ENCODE assay signal across 8 cellular contexts in the genomic region with DNA sequence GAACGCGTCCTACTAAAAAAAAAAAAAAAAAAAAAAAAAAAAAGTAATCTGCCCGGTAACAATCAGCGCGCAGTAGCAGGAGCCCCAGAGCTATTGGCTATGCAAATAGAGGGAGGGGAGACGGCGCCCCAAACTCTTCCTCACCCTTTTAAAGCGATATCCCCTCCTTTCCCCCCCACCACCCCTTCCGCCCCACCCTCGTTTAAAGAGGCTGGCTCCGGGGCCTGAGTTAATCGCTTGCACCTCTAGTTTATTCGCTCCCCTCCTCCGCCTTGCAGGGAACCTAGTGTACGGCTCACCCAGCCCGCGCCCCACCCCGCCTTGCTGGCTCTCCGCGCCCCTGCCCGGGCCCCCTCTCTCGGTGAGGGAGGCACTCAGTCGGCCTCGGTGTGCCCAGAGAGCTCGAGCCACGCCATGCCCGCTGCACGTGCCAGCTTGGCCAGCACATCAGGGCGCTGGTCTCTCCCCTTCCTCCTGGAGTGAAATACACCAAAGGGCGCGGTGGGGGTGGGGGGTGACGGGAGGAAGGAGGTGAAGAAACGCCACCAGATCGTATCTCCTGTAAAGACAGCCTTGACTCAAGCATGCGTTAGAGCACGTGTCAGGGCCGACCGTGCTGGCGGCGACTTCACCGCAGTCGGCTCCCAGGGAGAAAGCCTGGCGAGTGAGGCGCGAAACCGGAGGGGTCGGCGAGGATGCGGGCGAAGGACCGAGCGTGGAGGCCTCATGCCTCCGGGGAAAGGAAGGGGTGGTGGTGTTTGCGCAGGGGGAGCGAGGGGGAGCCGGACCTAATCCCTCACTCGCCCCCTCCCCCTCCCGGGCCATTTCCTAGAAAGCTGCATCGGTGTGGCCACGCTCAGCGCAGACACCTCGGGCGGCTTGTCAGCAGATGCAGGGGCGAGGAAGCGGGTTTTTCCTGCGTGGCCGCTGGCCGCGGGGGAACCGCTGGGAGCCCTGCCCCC. TPM values are rescaled to one million over a fixed set of nuclear protein-coding genes. Genes with fewer than 3 reads are reported as not detected.
A peak's percentile ranks its signal among the peaks of the same experiment; 100 is the strongest.
DNase-seq lines count a peak whose midpoint lies in the region; ATAC-seq and TF ChIP-seq lines count a peak whose summit lies in the region.

No MANE protein-coding gene starts in this region.

- H3K9me3 Mint-ChIP-seq in activated T-cell treated with anti-CD3 and anti-CD28 coated beads, Interleukin-2, amount 50 U/mL, for 72 hours: no peaks in the 10 kb centered on the region
- H3K9me3 Mint-ChIP-seq in nephron progenitor cell: no peaks in the 10 kb centered on the region

- H3K4me3 ChIP-seq in GM12865 (ENCODE audit: low read depth, low read length) (peak overlapping the region; percentile 87), HFF-Myc (replicated peaks; ENCODE audit: low read depth, low read length) (peak overlapping the region; percentile 11; the same call in 1 of the 2 replicates)

- peaks cover 40% of the 10 kb centered on the region for H3K4me1 Mint-ChIP-seq in activated T-cell treated with anti-CD3 and anti-CD28 coated beads, Interleukin-2, amount 50 U/mL, for 72 hours (ENCODE audit: low read depth)
- peaks cover 46% of the 10 kb centered on the region for H3K4me1 Mint-ChIP-seq in nephron progenitor cell

- DNase-seq in GM12865 (ENCODE audit: low read depth) (peak; percentile 96), HFF-Myc (ENCODE audit: extremely low read depth, low read depth) (peak; percentile 17), NCI-H82 (lab: John Stamatoyannopoulos, UW) (peak; percentile 93), fibroblast of gingiva (ENCODE audit: low read depth) (peak; percentile 10), nephron progenitor cell (peak; percentile 75), SHP77 (lab: John Stamatoyannopoulos, UW) (no peak)
- DNase-seq in activated T-cell treated with anti-CD3 and anti-CD28 coated beads, Interleukin-2, amount 50 U/mL, for 72 hours: peak; percentile 86 to 92
- DNase-seq in stimulated activated naive CD4-positive, alpha-beta T cell treated with Interleukin-2 at 50 U/mL for 16 hours (lab: John Stamatoyannopoulos, UW): peak; percentile 90

- ATAC-seq in activated T-cell treated with anti-CD3 and anti-CD28 coated beads, Interleukin-2, amount 50 U/mL, for 72 hours (replicated peaks in 1 of 2): peak; percentile 62 to 70

- peak overlapping the region; percentile 98 to 99 for H3K4me3 Mint-ChIP-seq in activated T-cell treated with anti-CD3 and anti-CD28 coated beads, Interleukin-2, amount 50 U/mL, for 72 hours
- peak overlapping the region; percentile 86 for H3K4me3 Mint-ChIP-seq in nephron progenitor cell

- TF ChIP-seq CTCF in GM12865 (IDR thresholded peaks at IDR 0.05; ENCODE audit: insufficient read depth, low read depth, low read length, missing control alignments): no peak
- no peak for TF ChIP-seq CTCF in HFF-Myc (IDR thresholded peaks at IDR 0.05; ENCODE audit: low read depth, low read length, missing control alignments)
- TF ChIP-seq CTCF in nephron progenitor cell (IDR thresholded peaks at IDR 0.05): no peak

- H3K27ac Mint-ChIP-seq in activated T-cell treated with anti-CD3 and anti-CD28 coated beads, Interleukin-2, amount 50 U/mL, for 72 hours: peak overlapping the region; percentile 94
- peak overlapping the region; percentile 97 for H3K27ac Mint-ChIP-seq in nephron progenitor cell

- H3K36me3 Mint-ChIP-seq in activated T-cell treated with anti-CD3 and anti-CD28 coated beads, Interleukin-2, amount 50 U/mL, for 72 hours (ENCODE audit: insufficient read depth in 2 of 2): peaks cover 23 to 32% of the 10 kb centered on the region in 2 donors
- H3K36me3 Mint-ChIP-seq in nephron progenitor cell (ENCODE audit: low read depth): peaks cover 22% of the 10 kb centered on the region

- H3K27me3 Mint-ChIP-seq in activated T-cell treated with anti-CD3 and anti-CD28 coated beads, Interleukin-2, amount 50 U/mL, for 72 hours (ENCODE audit: low read depth): no peaks in the 10 kb centered on the region
- H3K27me3 Mint-ChIP-seq in nephron progenitor cell (ENCODE audit: low read depth, poor library complexity): peaks cover 7% of the 10 kb centered on the region

RNA-seq across cellular contexts. Expression of a gene that starts 1.3 kb away (rescaled TPM):
- total RNA-seq in activated T-cell treated with anti-CD3 and anti-CD28 coated beads, Interleukin-2, amount 50 U/mL, for 72 hours: 100 to 1,000 TPM; 445 to 502 TPM

RNA-seq across cellular contexts. Expression of a gene that starts 48.7 kb away (rescaled TPM):
- total RNA-seq in activated T-cell treated with anti-CD3 and anti-CD28 coated beads, Interleukin-2, amount 50 U/mL, for 72 hours: 10 to 100 TPM; 16.1 to 22.5 TPM

Comparison
In these comparisons a context has a peak if more than half of its experiments do, and no peak if none do; other contexts are left out.
1. DNase-seq: peak in GM12865 (single experiment), HFF-Myc (single experiment), NCI-H82 (single experiment), activated T-cell treated with anti-CD3 and anti-CD28 coated beads, Interleukin-2, amount 50 U/mL, for 72 hours (2 of 2), fibroblast of gingiva (single experiment), nephron progenitor cell (single experiment) and stimulated activated naive CD4-positive, alpha-beta T cell treated with Interleukin-2 at 50 U/mL for 16 hours (single experiment); none in SHP77 (0 of 2).